14 cellular contexts compared by ENCODE assay signal in genomic region chr12:94770397-94770759, GRCh38.
"Had no signal": no experiment of that assay in that cellular context is flagged by ENCODE, and none has a peak within 500 bp of the region (broad histone marks: within the 10 kb centered on the region; RNA-seq: fewer than 3 reads in every experiment).

No MANE protein-coding gene starts in this region.

- H3K36me3 Mint-ChIP-seq: activated naive CD8-positive, alpha-beta T cell; natural killer cell treated with Interleukin-12 subunit alpha and Interleukin-12 subunit beta and Interleukin-15 and Interleukin-18, amount 100 ng/mL, for 72 hours had no signal

- H3K27me3 ChIP-seq: spleen had no signal

- DNase-seq: activated CD4-positive, alpha-beta T cell treated with anti-CD3 and anti-CD28 coated beads, Interleukin-2, amount 50 U/mL, for 48 hours; dermis blood vessel endothelial cell; effector memory CD4-positive, alpha-beta T cell; islet precursor cell; posterior cingulate gyrus; retina; spleen; stimulated activated CD4-positive, alpha-beta T cell treated with anti-CD3 and anti-CD28 coated beads, Interleukin-4, amount 100 ng/mL, for 4 hours; stimulated activated naive CD4-positive, alpha-beta T cell had no signal

- H3K27ac Mint-ChIP-seq: activated naive CD8-positive, alpha-beta T cell; natural killer cell treated with Interleukin-12 subunit alpha and Interleukin-12 subunit beta and Interleukin-15 and Interleukin-18, amount 100 ng/mL, for 72 hours; T-helper 1 cell treated with Interleukin-12 subunit alpha and Interleukin-12 subunit beta and Interleukin-4 antibody, amounts not matched to agents 30 μg/mL and 1 μg/mL, for 36 hours had no signal

- ATAC-seq: left lobe of liver; natural killer cell treated with Interleukin-12 subunit alpha and Interleukin-12 subunit beta and Interleukin-15 and Interleukin-18, amount 100 ng/mL, for 72 hours had no signal

- H3K4me3 Mint-ChIP-seq: activated naive CD8-positive, alpha-beta T cell; natural killer cell treated with Interleukin-12 subunit alpha and Interleukin-12 subunit beta and Interleukin-15 and Interleukin-18, amount 100 ng/mL, for 72 hours; T-helper 1 cell treated with Interleukin-12 subunit alpha and Interleukin-12 subunit beta and Interleukin-4 antibody, amounts not matched to agents 30 μg/mL and 1 μg/mL, for 36 hours had no signal

- H3K4me3 ChIP-seq: lung, spleen had no signal

- H3K9me3 Mint-ChIP-seq: natural killer cell treated with Interleukin-12 subunit alpha and Interleukin-12 subunit beta and Interleukin-15 and Interleukin-18, amount 100 ng/mL, for 72 hours; T-helper 1 cell treated with Interleukin-12 subunit alpha and Interleukin-12 subunit beta and Interleukin-4 antibody, amounts not matched to agents 30 μg/mL and 1 μg/mL, for 36 hours had no signal

- H3K36me3 ChIP-seq: spleen had no signal
